In the genomic region with DNA sequence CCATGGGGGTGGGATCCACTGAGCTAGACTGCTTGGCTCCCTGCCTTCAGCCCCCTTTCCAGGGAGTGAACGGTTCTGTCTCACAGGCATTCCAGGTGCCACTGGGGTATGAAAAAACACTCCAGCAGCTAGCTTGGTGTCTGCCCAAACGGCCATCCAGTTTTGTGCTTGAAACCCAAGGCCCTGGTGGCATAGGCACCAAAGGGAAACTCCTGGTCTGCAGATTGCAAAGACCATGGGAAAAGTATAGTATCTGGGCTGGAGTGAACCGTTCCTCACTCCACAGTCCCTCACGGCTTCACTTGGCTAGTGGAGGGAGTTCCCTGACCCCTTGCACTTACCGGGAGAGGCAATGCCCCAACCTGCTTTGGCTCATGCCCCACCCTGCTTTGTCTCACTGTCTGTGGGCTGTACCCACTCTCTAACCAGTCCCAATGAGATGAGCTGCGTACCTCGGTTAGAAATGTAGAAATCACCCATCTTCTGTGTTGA, we compare ENCODE assay signal across 1 cellular context.
TF ChIP-seq lines count a peak whose summit lies in the region.

No MANE protein-coding gene starts in this region.

TF ChIP-seq in HepG2, 621 proteins besides CTCF, POLR2A, EP300 and RAD21:
- no peak for TF ChIP-seq ARNT2 (CRISPR knock-in tag; IDR thresholded peaks at IDR 0.05; ENCODE audit: low read depth)
- TF ChIP-seq IKZF4 (CRISPR knock-in tag; IDR thresholded peaks at IDR 0.05; ENCODE audit: borderline replicate concordance, low read depth, not compliant biosample characterization), result no peak
- TF ChIP-seq JUNB (CRISPR knock-in tag; IDR thresholded peaks at IDR 0.05; ENCODE audit: borderline replicate concordance), result no peak
- TF ChIP-seq GFI1 (CRISPR knock-in tag; IDR thresholded peaks at IDR 0.05; ENCODE audit: borderline replicate concordance), result 0 out of 2 replicates have a peak, but pooled peaks have one; percentile 32
- peak; percentile 59; the same call in 1 of the 2 replicates for TF ChIP-seq ZFP91 (CRISPR knock-in tag; IDR thresholded peaks at IDR 0.05; ENCODE audit: borderline replicate concordance)
- TF ChIP-seq ZNF737 (CRISPR knock-in tag; IDR thresholded peaks at IDR 0.05; ENCODE audit: borderline replicate concordance), result no peak
- TF ChIP-seq PAXIP1 (CRISPR knock-in tag; conservative IDR thresholded peaks at IDR 0.05), result no peak
- no peak for TF ChIP-seq ZFY (CRISPR knock-in tag; IDR thresholded peaks at IDR 0.05)
- no peak for TF ChIP-seq KLF13 (CRISPR knock-in tag; IDR thresholded peaks at IDR 0.05)
- 0 out of 2 replicates have a peak, but pooled peaks have one; percentile 0 for TF ChIP-seq ZNF644 (CRISPR knock-in tag; IDR thresholded peaks at IDR 0.05; ENCODE audit: low read depth)
- peak; percentile 3 for TF ChIP-seq TEAD3 (CRISPR knock-in tag; optimal IDR thresholded peaks at IDR 0.05; ENCODE audit: borderline replicate concordance)
- 0 out of 2 replicates have a peak, but pooled peaks have one; percentile 9 for TF ChIP-seq HDAC2 (CRISPR knock-in tag; IDR thresholded peaks at IDR 0.05)
- no peak for TF ChIP-seq ZNF615 (CRISPR knock-in tag; IDR thresholded peaks at IDR 0.05; ENCODE audit: borderline replicate concordance)
- no peak for TF ChIP-seq ZNF792 (CRISPR knock-in tag; IDR thresholded peaks at IDR 0.05)
- peak; percentile 30; the same call in 1 of the 2 replicates for TF ChIP-seq ZBTB38 (CRISPR knock-in tag; IDR thresholded peaks at IDR 0.05)
- TF ChIP-seq ZNF350 (CRISPR knock-in tag; IDR thresholded peaks at IDR 0.05; ENCODE audit: borderline replicate concordance, low read depth), result no peak
- TF ChIP-seq PCBP1 (IDR thresholded peaks at IDR 0.05; ENCODE audit: borderline replicate concordance, low read depth, low read length), result no peak
- TF ChIP-seq ZNF562 (CRISPR knock-in tag; IDR thresholded peaks at IDR 0.05; ENCODE audit: borderline replicate concordance), result no peak
- TF ChIP-seq, protein P1, sequence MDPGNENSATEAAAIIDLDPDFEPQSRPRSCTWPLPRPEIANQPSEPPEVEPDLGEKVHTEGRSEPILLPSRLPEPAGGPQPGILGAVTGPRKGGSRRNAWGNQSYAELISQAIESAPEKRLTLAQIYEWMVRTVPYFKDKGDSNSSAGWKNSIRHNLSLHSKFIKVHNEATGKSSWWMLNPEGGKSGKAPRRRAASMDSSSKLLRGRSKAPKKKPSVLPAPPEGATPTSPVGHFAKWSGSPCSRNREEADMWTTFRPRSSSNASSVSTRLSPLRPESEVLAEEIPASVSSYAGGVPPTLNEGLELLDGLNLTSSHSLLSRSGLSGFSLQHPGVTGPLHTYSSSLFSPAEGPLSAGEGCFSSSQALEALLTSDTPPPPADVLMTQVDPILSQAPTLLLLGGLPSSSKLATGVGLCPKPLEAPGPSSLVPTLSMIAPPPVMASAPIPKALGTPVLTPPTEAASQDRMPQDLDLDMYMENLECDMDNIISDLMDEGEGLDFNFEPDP (CRISPR knock-in tag; conservative IDR thresholded peaks at IDR 0.05), result 0 out of 2 replicates have a peak, but pooled peaks have one; percentile 47
